Comparison of ENCODE assay signal across 18 cellular contexts in the genomic region with DNA sequence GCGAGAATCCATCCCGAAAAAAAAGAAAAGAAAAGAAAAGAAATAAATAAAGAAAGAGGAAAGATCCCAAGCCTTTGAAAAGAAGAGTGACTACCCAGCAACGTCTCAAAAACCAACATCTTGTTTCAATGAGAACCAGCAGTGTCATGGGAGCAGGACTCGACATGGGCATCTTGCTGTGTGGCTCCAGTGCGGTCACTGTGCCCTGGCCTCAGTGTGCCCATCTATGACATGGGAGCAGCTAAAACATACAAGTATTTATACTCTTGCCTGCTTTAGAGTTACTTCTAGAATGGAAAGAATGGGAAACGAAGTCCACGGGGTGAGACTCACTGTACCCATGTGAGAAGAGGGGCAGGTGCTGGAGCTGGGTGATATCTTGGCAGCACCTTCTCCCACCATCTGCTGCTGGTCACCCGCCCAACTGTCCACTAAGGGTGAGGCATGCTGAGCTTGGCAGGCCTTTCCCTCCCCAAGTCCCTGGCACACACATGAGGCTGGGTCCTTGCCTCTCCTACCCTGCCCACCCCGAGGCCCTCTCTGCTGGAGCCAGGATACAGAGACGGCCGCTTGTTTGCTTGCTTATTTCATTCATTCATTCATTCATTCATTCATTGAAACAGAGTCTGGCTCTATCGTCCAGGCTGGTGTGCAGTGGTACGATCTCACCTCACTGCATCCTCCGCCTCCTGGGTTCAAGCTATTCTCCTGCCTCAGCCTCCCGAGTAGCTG.
"Had no signal": no experiment of that assay in that cellular context is flagged by ENCODE, and none has a peak within 500 bp of the region (broad histone marks: within the 10 kb centered on the region; RNA-seq: fewer than 3 reads in every experiment).

No MANE protein-coding gene starts in this region.

- H3K4me1 ChIP-seq: psoas muscle had no signal

- ATAC-seq: left cardiac atrium; left ventricle myocardium superior; naive thymus-derived CD8-positive, alpha-beta T cell had no signal

- H3K4me3 ChIP-seq: dorsolateral prefrontal cortex, hepatocyte, lung, psoas muscle had no signal

- H3K79me2 ChIP-seq: hepatocyte had no signal

- DNase-seq: cortex of kidney; effector CD8-positive, alpha-beta T cell; foreskin melanocyte; head of caudate nucleus; kidney; left cardiac atrium; left ventricle myocardium superior; naive thymus-derived CD8-positive, alpha-beta T cell; nucleus accumbens; psoas muscle; retina; small intestine; stimulated activated CD4-positive, alpha-beta T cell treated with anti-CD3 and anti-CD28 coated beads, Interleukin-12 subunit alpha, Interleukin-12 subunit beta, amount 100 ng/mL, for 4 hours; stimulated activated naive CD4-positive, alpha-beta T cell; trophoblast cell had no signal

- H3K4me2 ChIP-seq: hepatocyte had no signal

- H2AFZ ChIP-seq: hepatocyte had no signal

- H3K27me3 ChIP-seq: dorsolateral prefrontal cortex, hepatocyte had no signal

- FAIRE-seq: kidney, small intestine had no signal

- H3K27ac ChIP-seq: dorsolateral prefrontal cortex, hepatocyte, psoas muscle had no signal

- H3K9me3 ChIP-seq: psoas muscle had no signal
